Comparison of ENCODE assay signal across 19 cellular contexts in the genomic region with DNA sequence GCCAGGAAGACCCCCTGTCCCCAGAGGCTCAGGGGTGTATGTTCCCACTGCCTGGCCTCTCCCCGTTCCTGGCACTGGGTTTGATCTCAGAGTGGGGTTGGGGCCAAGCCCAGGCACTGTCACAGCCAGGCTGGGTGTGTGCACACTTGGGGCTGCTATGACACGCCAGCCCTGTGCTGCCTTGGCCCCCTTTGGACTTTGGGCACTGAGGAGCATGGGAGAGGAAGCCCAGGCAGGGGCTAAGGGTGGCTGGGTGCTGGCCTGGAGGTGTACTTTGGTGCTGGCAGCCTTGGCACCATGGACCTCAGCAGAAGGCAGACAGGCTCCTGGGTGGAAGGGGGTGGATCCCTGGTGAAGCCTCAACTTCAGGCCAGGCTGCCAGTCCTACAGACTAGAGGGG.
"Had no signal": no experiment of that assay in that cellular context is flagged by ENCODE, and none has a peak within 500 bp of the region (broad histone marks: within the 10 kb centered on the region; RNA-seq: fewer than 3 reads in every experiment).

No MANE protein-coding gene starts in this region.

- H3K27ac ChIP-seq: dorsolateral prefrontal cortex, ovary, psoas muscle, skin epidermis, spleen, testis, tibial artery, uterus had no signal

- H3K27me3 ChIP-seq: ovary, spleen, testis, tibial artery, uterus had no signal

- H3K9me3 ChIP-seq: psoas muscle, testis, uterus had no signal

- H3K4me3 ChIP-seq: dorsolateral prefrontal cortex, ovary, psoas muscle, skin epidermis, spleen, testis, tibial artery, uterus had no signal

- H3K4me1 Mint-ChIP-seq: mesothelial cell of epicardium; naive thymus-derived CD8-positive, alpha-beta T cell; nephron progenitor cell had no signal

- H3K27ac Mint-ChIP-seq: mesothelial cell of epicardium; naive thymus-derived CD8-positive, alpha-beta T cell; nephron progenitor cell; type B pancreatic cell had no signal

- H3K4me3 Mint-ChIP-seq: mesothelial cell of epicardium; naive thymus-derived CD8-positive, alpha-beta T cell; nephron progenitor cell; type B pancreatic cell had no signal

- H3K36me3 ChIP-seq: ovary, spleen, tibial artery, uterus had no signal

- ATAC-seq: naive thymus-derived CD8-positive, alpha-beta T cell; psoas muscle had no signal

- H3K4me1 ChIP-seq: psoas muscle, spleen, testis, tibial artery, uterus had no signal

- H3K27me3 Mint-ChIP-seq: naive thymus-derived CD8-positive, alpha-beta T cell; type B pancreatic cell had no signal

- H3K36me3 Mint-ChIP-seq: type B pancreatic cell had no signal

- DNase-seq: cerebellar nuclear complex; dorsolateral prefrontal cortex; effector CD4-positive, alpha-beta T cell; mesenchymal stem cell; nephron progenitor cell; occipital lobe; psoas muscle; spleen; stimulated activated CD4-positive, alpha-beta T cell treated with anti-CD3 and anti-CD28 coated beads, Interleukin-4, amount 100 ng/mL, for 4 hours; stimulated activated naive CD4-positive, alpha-beta T cell; substantia nigra; testis; tibial artery; uterus had no signal
